In the genomic region with DNA sequence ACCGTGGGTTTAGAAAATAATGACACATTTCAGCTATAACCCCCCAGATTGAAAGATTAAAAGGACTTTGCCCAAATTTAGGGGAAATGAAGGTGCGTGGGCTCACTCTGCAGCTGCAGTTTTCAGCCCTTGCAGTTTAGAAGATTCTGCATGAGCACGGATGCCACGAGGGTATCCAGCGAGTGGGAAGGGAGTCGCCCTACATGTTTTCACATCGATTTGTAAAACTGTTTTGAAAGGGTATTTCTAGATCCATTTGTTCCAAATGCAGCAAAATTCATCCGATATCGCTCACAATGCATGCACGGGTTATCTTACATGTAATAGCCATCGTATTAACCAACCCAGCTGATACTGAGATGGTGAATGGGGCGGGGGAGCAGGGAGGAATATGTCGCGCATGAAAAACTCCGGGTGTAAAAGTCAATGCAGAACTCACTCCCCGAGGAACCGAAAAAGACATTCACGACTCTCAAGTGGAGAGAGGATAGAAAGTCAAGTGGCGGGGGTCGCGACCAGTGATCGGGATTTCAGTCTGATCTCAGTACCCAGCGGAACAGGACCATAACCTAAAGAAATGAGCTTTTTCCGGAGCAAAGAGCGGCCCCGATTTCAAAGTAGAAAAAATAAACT, we compare ENCODE assay signal across 8 cellular contexts. TPM values are rescaled to one million over a fixed set of nuclear protein-coding genes. Genes with fewer than 3 reads are reported as not detected.
A peak's percentile ranks its signal among the peaks of the same experiment; 100 is the strongest.
DNase-seq lines count a peak whose midpoint lies in the region; ATAC-seq and TF ChIP-seq lines count a peak whose summit lies in the region.

No MANE protein-coding gene starts in this region.

- no peaks in the 10 kb centered on the region for H3K36me3 ChIP-seq in CD8-positive, alpha-beta T cell (ENCODE audit: insufficient read depth, low read length)
- H3K36me3 ChIP-seq in lung (ENCODE audit: control insufficient read depth in 2 of 2, insufficient read depth in 2 of 2, low read length in 2 of 2) (no peaks in the 10 kb centered on the region), thoracic aorta (no peaks in the 10 kb centered on the region)

- H3K27me3 ChIP-seq in CD8-positive, alpha-beta T cell (ENCODE audit: insufficient read depth, low read length) = no peaks in the 10 kb centered on the region
- H3K27me3 ChIP-seq in lung (ENCODE audit: control insufficient read depth, insufficient read depth) (no peaks in the 10 kb centered on the region), thoracic aorta (replicated peaks; ENCODE audit: insufficient read depth) (no peaks in the 10 kb centered on the region)

- in situ Hi-C loops in astrocyte of the cerebellum (cut with HindIII; ENCODE audit: low sequenced_read_pairs) = no loop called here

- H3K27me3 Mint-ChIP-seq in CD8-positive, alpha-beta T cell (ENCODE audit: low read depth) = no peaks in the 10 kb centered on the region

- H3K4me1 Mint-ChIP-seq in CD8-positive, alpha-beta T cell (ENCODE audit: low read depth) = peaks cover 21% of the 10 kb centered on the region

- WGBS in lung, 2 donors = 2 to 6% methylated on average over 26 of the region's 26 CpGs

- H3K27ac Mint-ChIP-seq in CD8-positive, alpha-beta T cell = peak overlapping the region; percentile 100

- ATAC-seq in CD8-positive, alpha-beta T cell = no peak
- ATAC-seq in lung (ENCODE audit: insufficient read depth, low FRiP score) (no peak), thoracic aorta (ENCODE audit: insufficient number of reproducible peaks, low FRiP score, low read depth) (no peak)

- H3K9me3 Mint-ChIP-seq in CD8-positive, alpha-beta T cell = no peaks in the 10 kb centered on the region

- peaks cover 20% of the 10 kb centered on the region for H3K4me1 ChIP-seq in CD8-positive, alpha-beta T cell (ENCODE audit: insufficient read depth, low read length)
- peaks cover 5 to 16% of the 10 kb centered on the region in 2 donors for H3K4me1 ChIP-seq in lung (ENCODE audit: control insufficient read depth in 2 of 2, insufficient read depth in 2 of 2, low read length in 2 of 2)
- peaks cover 5 to 39% of the 10 kb centered on the region in 2 donors for H3K4me1 ChIP-seq in thoracic aorta (ENCODE audit: control insufficient read depth in 1 of 2, low read depth in 2 of 2)

- peak overlapping the region; percentile 100 for H3K4me3 Mint-ChIP-seq in CD8-positive, alpha-beta T cell

- DNase-seq in CD8-positive, alpha-beta T cell = peak in 4 of 7 experiments; percentile 34 to 47 (median 40)
- DNase-seq in NCI-H69 (lab: John Stamatoyannopoulos, UW) = peak; percentile 39
- DNase-seq in astrocyte of the cerebellum (ENCODE audit: low read depth) = no peak
- no peak for DNase-seq in lung (ENCODE audit: low spot score)
- DNase-seq in thoracic aorta (ENCODE audit: low spot score) = no peak
- no peak for DNase-seq in NCI-H128 (lab: John Stamatoyannopoulos, UW; ENCODE audit: unreplicated experiment)
- DNase-seq in NCI-H2081 (lab: John Stamatoyannopoulos, UW) = no peak
- DNase-seq in AML-193 (lab: John Stamatoyannopoulos, UW) = no peak

- CTCF ChIA-PET in CD8-positive, alpha-beta T cell (lab: Charles Lee) = interaction anchor here (0.6 to 3.1 kb wide), 9 partner anchors 8 to 383 kb away, joined by 3 to 27 read pairs (median 4); no protein-coding TSS in a partner anchor

- intact Hi-C loops in CD8-positive, alpha-beta T cell (cut with DNase I, micrococcal nuclease) = loop anchor here (1.0 to 2.0 kb wide), 5 partner anchors 9 to 395 kb away; a partner anchor contains a TSS

- POLR2A ChIA-PET in CD8-positive, alpha-beta T cell (lab: Charles Lee) = interaction anchor here (0.5 to 3.5 kb wide), 21 partner anchors 9 to 389 kb away, joined by 3 to 25 read pairs (median 4); no protein-coding TSS in a partner anchor

- H3K4me3 ChIP-seq in CD8-positive, alpha-beta T cell (ENCODE audit: low read depth, low read length) = peak overlapping the region; percentile 91
- peak overlapping the region; percentile 28 for H3K4me3 ChIP-seq in astrocyte of the cerebellum (ENCODE audit: low read depth, low read length)
- H3K4me3 ChIP-seq in lung = no peak overlapping the region
- peak overlapping the region; percentile 81 for H3K4me3 ChIP-seq in thoracic aorta

- peak overlapping the region; percentile 93 for H3K27ac ChIP-seq in CD8-positive, alpha-beta T cell (ENCODE audit: low read depth, low read length)
- H3K27ac ChIP-seq in lung (ENCODE audit: low read depth in 1 of 2, low read length in 1 of 2) (peak overlapping the region; percentile 51 to 72), thoracic aorta (peak overlapping the region; percentile 45 to 51)

- peaks cover 14% of the 10 kb centered on the region for H3K36me3 Mint-ChIP-seq in CD8-positive, alpha-beta T cell

- no peaks in the 10 kb centered on the region for H3K9me3 ChIP-seq in CD8-positive, alpha-beta T cell (ENCODE audit: low read length)
- H3K9me3 ChIP-seq in lung (ENCODE audit: control insufficient read depth in 2 of 2, insufficient read depth in 1 of 2, low read length in 1 of 2) (no peaks in the 10 kb centered on the region), thoracic aorta (no peaks in the 10 kb centered on the region)

- TF ChIP-seq CTCF in CD8-positive, alpha-beta T cell (IDR thresholded peaks at IDR 0.05) = no peak
- TF ChIP-seq CTCF in astrocyte of the cerebellum (IDR thresholded peaks at IDR 0.05; ENCODE audit: low read depth, low read length, missing control alignments) (no peak), lung (IDR thresholded peaks at IDR 0.05; ENCODE audit: control extremely low read depth, extremely low read depth) (no peak), thoracic aorta (IDR thresholded peaks at IDR 0.05) (no peak)

RNA-seq across cellular contexts. Expression of a gene that starts 4.9 kb away (rescaled TPM):
- total RNA-seq in CD8-positive, alpha-beta T cell = 100 to 1,000 TPM; 155 TPM
- total RNA-seq in lung = 100 to 1,000 TPM in 1 of 2 donors, 10 to 100 TPM in 1; 93.9 to 113 TPM
- 1 to 10 TPM; 6.1 to 9.5 TPM for polyA plus RNA-seq in lung
- total RNA-seq in thoracic aorta = 100 to 1,000 TPM; 108 to 153 TPM

RNA-seq across cellular contexts. Expression of a gene that starts 52.3 kb away (rescaled TPM):
- total RNA-seq in CD8-positive, alpha-beta T cell = 10 to 100 TPM; 14.0 to 15.8 TPM
- total RNA-seq in lung (1 to 10 TPM; 1.6 to 9.1 TPM), thoracic aorta (1 to 10 TPM; 4.1 to 9.5 TPM)
- 1 to 10 TPM; 4.2 to 8.9 TPM for polyA plus RNA-seq in lung

Comparison
In these comparisons a context has a peak if more than half of its experiments do, and no peak if none do; other contexts are left out.
1. DNase-seq: peak in CD8-positive, alpha-beta T cell (4 of 7) and NCI-H69 (single experiment); none in astrocyte of the cerebellum (single experiment), lung (single experiment), thoracic aorta (single experiment), NCI-H128 (single experiment), NCI-H2081 (0 of 2) and AML-193 (0 of 2).
2. Peak in every context shown above with its lines, with median percentiles within 50 percentile points of each other: H3K27ac ChIP-seq.